8 cellular contexts compared by ENCODE assay signal in genomic region chr5:151740336-151740942, GRCh38. TPM values are rescaled to one million over a fixed set of nuclear protein-coding genes. Genes with fewer than 3 reads are reported as not detected.
DNase-seq lines count a peak whose midpoint lies in the region; ATAC-seq, FAIRE-seq and TF ChIP-seq lines count a peak whose summit lies in the region.

No MANE protein-coding gene starts in this region.

- H3K4me2 ChIP-seq in astrocyte (ENCODE audit: low read length): peak overlapping the region; percentile 82

- H3K9me3 Mint-ChIP-seq in astrocyte (ENCODE audit: unreplicated experiment): no peaks in the 10 kb centered on the region

- H3K4me3 ChIP-seq in astrocyte (ENCODE audit: insufficient read depth, low read depth, low read length) (peak overlapping the region; percentile 35), right cardiac atrium (ENCODE audit: low read length) (no peak overlapping the region)

- TF ChIP-seq CTCF in GM20000 (IDR thresholded peaks at IDR 0.05; ENCODE audit: extremely low read depth, missing control alignments) (peak; percentile 57), astrocyte (IDR thresholded peaks at IDR 0.05; ENCODE audit: insufficient read depth, low read depth, low read length) (peak; percentile 91)

- peak overlapping the region; percentile 99 for H3K27ac Mint-ChIP-seq in astrocyte (ENCODE audit: unreplicated experiment)

- intact Hi-C loops in right cardiac atrium (cut with DNase I): loop anchor here (2.0 to 10.0 kb wide), 3 partner anchors 80 to 216 kb away; no protein-coding TSS in a partner anchor

- H3K36me3 Mint-ChIP-seq in astrocyte (ENCODE audit: low read depth, unreplicated experiment): peaks cover 4% of the 10 kb centered on the region

- H3K27me3 ChIP-seq in astrocyte (ENCODE audit: insufficient read depth, low read length): no peaks in the 10 kb centered on the region
- no peaks in the 10 kb centered on the region for H3K27me3 ChIP-seq in right cardiac atrium (ENCODE audit: control insufficient read depth, insufficient read depth)

- no peaks in the 10 kb centered on the region for H3K36me3 ChIP-seq in astrocyte (ENCODE audit: insufficient read depth, low read length)

- H3K27ac ChIP-seq in astrocyte (ENCODE audit: low read depth, low read length) (peak overlapping the region; percentile 100), right cardiac atrium (ENCODE audit: low read length) (peak overlapping the region; percentile 70)

- WGBS in right cardiac atrium: 10% methylated on average over 11 of the region's 11 CpGs

- peak; percentile 62 for FAIRE-seq in astrocyte (lab: Jason Lieb, UNC)

- H3K9me3 ChIP-seq in astrocyte (ENCODE audit: insufficient read depth, low read depth, low read length): no peaks in the 10 kb centered on the region
- H3K9me3 ChIP-seq in right cardiac atrium (ENCODE audit: control insufficient read depth, low read length): no peaks in the 10 kb centered on the region

- no peaks in the 10 kb centered on the region for H3K27me3 Mint-ChIP-seq in astrocyte (ENCODE audit: low read depth, unreplicated experiment)

- peak; percentile 66 for DNase-seq in DMS53 (lab: John Stamatoyannopoulos, UW)
- peak; percentile 76 for DNase-seq in GM20000 (ENCODE audit: low spot score)
- peak; percentile 67 for DNase-seq in HT-29 (ENCODE audit: low spot score)
- peak; percentile 61 for DNase-seq in SKM-1 treated with dmso at 0.1 percent for 144 hours (lab: John Stamatoyannopoulos, UW; ENCODE audit: unreplicated experiment)
- DNase-seq in astrocyte (ENCODE audit: low read depth): peak; percentile 95
- DNase-seq in right cardiac atrium: peak; percentile 80 to 84 (median 82)
- peak; percentile 41 for DNase-seq in pulmonary artery endothelial cell (ENCODE audit: low read depth, low spot score)
- no peak for DNase-seq in OCI-M2 (lab: John Stamatoyannopoulos, UW; ENCODE audit: unreplicated experiment)

- no peaks in the 10 kb centered on the region for H4K20me1 ChIP-seq in astrocyte (ENCODE audit: insufficient read depth, low read length)

- ATAC-seq in right cardiac atrium: peak; percentile 76 to 84

- H3K4me1 ChIP-seq in astrocyte (ENCODE audit: insufficient read depth, low read length) (peaks cover 60% of the 10 kb centered on the region), right cardiac atrium (ENCODE audit: control insufficient read depth, insufficient read depth, low read length) (peaks cover 10% of the 10 kb centered on the region)

- no peak overlapping the region for H2AFZ ChIP-seq in astrocyte (ENCODE audit: low read depth, low read length)

- peak overlapping the region; percentile 71 for H3K4me3 Mint-ChIP-seq in astrocyte (ENCODE audit: unreplicated experiment)

- peaks cover 69% of the 10 kb centered on the region for H3K4me1 Mint-ChIP-seq in astrocyte (ENCODE audit: low read depth, unreplicated experiment)

- H3K79me2 ChIP-seq in astrocyte (ENCODE audit: insufficient read depth, low read length): no peaks in the 10 kb centered on the region

- peak overlapping the region; percentile 92 for H3K9ac ChIP-seq in astrocyte (ENCODE audit: low read length)

RNA-seq across cellular contexts. Expression of gene ATOX1, which starts 18.0 kb away (rescaled TPM):
- 43.6 and 55.2 TPM in 2 replicates for total RNA-seq in HT-29 (2014; rRNA removed; shearing (Covaris generic))
- 265 and 274 TPM in 2 replicates for total RNA-seq in astrocyte
- 10 to 100 TPM; 61.0 to 80.3 (median 75.1) TPM for total RNA-seq in right cardiac atrium
- 135 TPM for polyA plus RNA-seq in right cardiac atrium
- 63.6 and 68.7 TPM in 2 replicates for total RNA-seq in pulmonary artery endothelial cell

RNA-seq across cellular contexts. Expression of gene G3BP1, which starts 31.3 kb away (rescaled TPM):
- 134 TPM in 2 replicates for total RNA-seq in HT-29 (2014; rRNA removed; shearing (Covaris generic))
- 231 and 246 TPM in 2 replicates for total RNA-seq in astrocyte
- total RNA-seq in right cardiac atrium: 100 to 1,000 TPM in 3 of 4 donors, 10 to 100 TPM in 1; 94.8 to 121 (median 112) TPM
- polyA plus RNA-seq in right cardiac atrium: 25.5 TPM
- total RNA-seq in pulmonary artery endothelial cell: 289 and 494 TPM in 2 replicates

RNA-seq across cellular contexts. Expression of gene SPARC, which starts 53.7 kb away (rescaled TPM):
- not detected in 2 replicates for total RNA-seq in HT-29 (2014; rRNA removed; shearing (Covaris generic))
- 15,667 and 20,724 TPM in 2 replicates for total RNA-seq in astrocyte
- total RNA-seq in right cardiac atrium: 100 to 1,000 TPM; 440 to 896 (median 629) TPM
- polyA plus RNA-seq in right cardiac atrium: 301 TPM
- total RNA-seq in pulmonary artery endothelial cell: 1,269 and 1,423 TPM in 2 replicates

Comparison
In these comparisons a context has a peak if more than half of its experiments do, and no peak if none do; other contexts are left out.
1. RNA of gene SPARC, which starts 53.7 kb away (total RNA-seq): 15,667 to 20,724 TPM in astrocyte, 1,269 to 1,423 TPM in pulmonary artery endothelial cell and 440 to 896 TPM in right cardiac atrium; not detected in HT-29; every median in the first group is over 100 times any median in the second.